In genomic region chr22:33476206-33476605, GRCh38 we compare ENCODE assay signal across 15 cellular contexts.
"Had no signal": no experiment of that assay in that cellular context is flagged by ENCODE, and none has a peak within 500 bp of the region (broad histone marks: within the 10 kb centered on the region; RNA-seq: fewer than 3 reads in every experiment).

No MANE protein-coding gene starts in this region.

- H3K27ac Mint-ChIP-seq: activated CD8-positive, alpha-beta T cell treated with anti-CD3 and anti-CD28 coated beads, Interleukin-2, amount 10 ng/mL, durations not matched to agents 7 days and 5 days; activated naive CD8-positive, alpha-beta T cell treated with anti-CD3 and anti-CD28 coated beads, Interleukin-2, amount 50 U/mL, for 24 hours; activated T-helper 1 cell treated with anti-CD3 and anti-CD28 coated beads, Interleukin-12 subunit alpha, Interleukin-12 subunit beta, Interleukin-2, Interleukin-4 antibody, amounts not matched to agents 30 ng/mL and 10 ng/mL and 1 ng/mL, durations not matched to agents 14 hours and 24 hours and 36 hours; T-cell had no signal

- H3K36me3 Mint-ChIP-seq: T-cell had no signal

- DNase-seq: activated CD4-positive, alpha-beta T cell treated with anti-CD3 and anti-CD28 coated beads for 48 hours; activated CD8-positive, alpha-beta memory T cell treated with anti-CD3 and anti-CD28 coated beads, Interleukin-2, amount 50 U/mL, for 48 hours; activated CD8-positive, alpha-beta T cell treated with anti-CD3 and anti-CD28 coated beads, Interleukin-2, amount 10 ng/mL, durations not matched to agents 7 days and 5 days; activated naive CD4-positive, alpha-beta T cell treated with Interleukin-2 at 50 U/mL for 16 hours; activated naive CD8-positive, alpha-beta T cell treated with anti-CD3 and anti-CD28 coated beads, Interleukin-2, amount 50 U/mL, for 24 hours; central memory CD4-positive, alpha-beta T cell; effector memory CD4-positive, alpha-beta T cell; pancreas; T-cell; tibial artery had no signal

- ATAC-seq: activated CD8-positive, alpha-beta T cell treated with anti-CD3 and anti-CD28 coated beads, Interleukin-2, amount 10 ng/mL, durations not matched to agents 7 days and 5 days; activated naive CD8-positive, alpha-beta T cell treated with anti-CD3 and anti-CD28 coated beads, Interleukin-2, amount 50 U/mL, for 24 hours; gastroesophageal sphincter; T-cell had no signal

- H3K27me3 Mint-ChIP-seq: activated naive CD8-positive, alpha-beta T cell treated with anti-CD3 and anti-CD28 coated beads, Interleukin-2, amount 50 U/mL, for 24 hours had no signal

- H3K4me3 Mint-ChIP-seq: activated CD8-positive, alpha-beta T cell treated with anti-CD3 and anti-CD28 coated beads, Interleukin-2, amount 10 ng/mL, durations not matched to agents 7 days and 5 days; activated naive CD8-positive, alpha-beta T cell treated with anti-CD3 and anti-CD28 coated beads, Interleukin-2, amount 50 U/mL, for 24 hours; activated T-helper 1 cell treated with anti-CD3 and anti-CD28 coated beads, Interleukin-12 subunit alpha, Interleukin-12 subunit beta, Interleukin-2, Interleukin-4 antibody, amounts not matched to agents 30 ng/mL and 10 ng/mL and 1 ng/mL, durations not matched to agents 14 hours and 24 hours and 36 hours; neural crest cell; T-cell had no signal

- H3K36me3 ChIP-seq: gastroesophageal sphincter, pancreas, tibial artery had no signal

- H3K4me1 ChIP-seq: pancreas, tibial artery had no signal

- H3K27ac ChIP-seq: pancreas, skin epidermis, tibial artery, VCaP had no signal

- H3K27me3 ChIP-seq: gastroesophageal sphincter, pancreas, tibial artery had no signal

- H3K4me1 Mint-ChIP-seq: T-cell had no signal

- H3K4me3 ChIP-seq: gastroesophageal sphincter, pancreas, skin epidermis, tibial artery had no signal

- H3K9me3 Mint-ChIP-seq: neural crest cell had no signal
